ENCODE assay signal across 1 cellular context in the genomic region with DNA sequence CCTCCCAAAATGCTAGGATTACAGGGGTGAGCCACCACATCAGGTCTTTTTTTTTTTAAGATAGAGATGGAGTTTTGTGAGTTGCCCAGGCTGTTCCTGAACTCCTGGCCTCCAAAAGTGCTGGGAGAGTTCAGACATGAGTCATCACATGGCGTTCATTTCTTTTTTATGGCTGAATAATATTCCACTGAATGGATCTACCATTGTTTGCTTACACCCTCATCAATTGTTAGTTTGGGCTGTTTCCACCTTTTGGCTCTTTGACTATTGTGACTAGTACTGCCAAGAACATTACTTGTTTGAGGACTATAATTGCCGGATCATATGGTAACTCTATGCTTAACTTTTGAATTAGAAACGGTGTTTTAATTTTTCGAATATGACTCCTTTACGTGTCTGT.
TF ChIP-seq lines count a peak whose summit lies in the region.

No MANE protein-coding gene starts in this region.

TF ChIP-seq in GM12878, 131 proteins besides CTCF, POLR2A, EP300 and RAD21:
- TF ChIP-seq, protein P1, sequence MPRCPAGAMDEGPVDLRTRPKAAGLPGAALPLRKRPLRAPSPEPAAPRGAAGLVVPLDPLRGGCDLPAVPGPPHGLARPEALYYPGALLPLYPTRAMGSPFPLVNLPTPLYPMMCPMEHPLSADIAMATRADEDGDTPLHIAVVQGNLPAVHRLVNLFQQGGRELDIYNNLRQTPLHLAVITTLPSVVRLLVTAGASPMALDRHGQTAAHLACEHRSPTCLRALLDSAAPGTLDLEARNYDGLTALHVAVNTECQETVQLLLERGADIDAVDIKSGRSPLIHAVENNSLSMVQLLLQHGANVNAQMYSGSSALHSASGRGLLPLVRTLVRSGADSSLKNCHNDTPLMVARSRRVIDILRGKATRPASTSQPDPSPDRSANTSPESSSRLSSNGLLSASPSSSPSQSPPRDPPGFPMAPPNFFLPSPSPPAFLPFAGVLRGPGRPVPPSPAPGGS (IDR thresholded peaks at IDR 0.05; ENCODE audit: borderline replicate concordance, insufficient read depth, low read depth, low read length, poor library complexity, severe bottlenecking) = no peak
- TF ChIP-seq, protein P2, sequence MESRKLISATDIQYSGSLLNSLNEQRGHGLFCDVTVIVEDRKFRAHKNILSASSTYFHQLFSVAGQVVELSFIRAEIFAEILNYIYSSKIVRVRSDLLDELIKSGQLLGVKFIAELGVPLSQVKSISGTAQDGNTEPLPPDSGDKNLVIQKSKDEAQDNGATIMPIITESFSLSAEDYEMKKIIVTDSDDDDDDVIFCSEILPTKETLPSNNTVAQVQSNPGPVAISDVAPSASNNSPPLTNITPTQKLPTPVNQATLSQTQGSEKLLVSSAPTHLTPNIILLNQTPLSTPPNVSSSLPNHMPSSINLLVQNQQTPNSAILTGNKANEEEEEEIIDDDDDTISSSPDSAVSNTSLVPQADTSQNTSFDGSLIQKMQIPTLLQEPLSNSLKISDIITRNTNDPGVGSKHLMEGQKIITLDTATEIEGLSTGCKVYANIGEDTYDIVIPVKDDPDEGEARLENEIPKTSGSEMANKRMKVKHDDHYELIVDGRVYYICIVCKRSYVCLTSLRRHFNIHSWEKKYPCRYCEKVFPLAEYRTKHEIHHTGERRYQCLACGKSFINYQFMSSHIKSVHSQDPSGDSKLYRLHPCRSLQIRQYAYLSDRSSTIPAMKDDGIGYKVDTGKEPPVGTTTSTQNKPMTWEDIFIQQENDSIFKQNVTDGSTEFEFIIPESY (IDR thresholded peaks at IDR 0.05) = no peak
- 0 out of 2 replicates have a peak, but pooled peaks have one; percentile 15 for TF ChIP-seq RB1 (IDR thresholded peaks at IDR 0.05; ENCODE audit: borderline replicate concordance)
- TF ChIP-seq NBN (IDR thresholded peaks at IDR 0.05) = no peak
- TF ChIP-seq, protein P3, sequence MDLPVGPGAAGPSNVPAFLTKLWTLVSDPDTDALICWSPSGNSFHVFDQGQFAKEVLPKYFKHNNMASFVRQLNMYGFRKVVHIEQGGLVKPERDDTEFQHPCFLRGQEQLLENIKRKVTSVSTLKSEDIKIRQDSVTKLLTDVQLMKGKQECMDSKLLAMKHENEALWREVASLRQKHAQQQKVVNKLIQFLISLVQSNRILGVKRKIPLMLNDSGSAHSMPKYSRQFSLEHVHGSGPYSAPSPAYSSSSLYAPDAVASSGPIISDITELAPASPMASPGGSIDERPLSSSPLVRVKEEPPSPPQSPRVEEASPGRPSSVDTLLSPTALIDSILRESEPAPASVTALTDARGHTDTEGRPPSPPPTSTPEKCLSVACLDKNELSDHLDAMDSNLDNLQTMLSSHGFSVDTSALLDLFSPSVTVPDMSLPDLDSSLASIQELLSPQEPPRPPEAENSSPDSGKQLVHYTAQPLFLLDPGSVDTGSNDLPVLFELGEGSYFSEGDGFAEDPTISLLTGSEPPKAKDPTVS (IDR thresholded peaks at IDR 0.05; ENCODE audit: low read depth, low read length) = no peak
